In genomic region chr12:116130431-116130830, GRCh38 we compare ENCODE assay signal across 16 cellular contexts.
DNase-seq lines count a peak whose midpoint lies in the region; ATAC-seq, FAIRE-seq and TF ChIP-seq lines count a peak whose summit lies in the region.
"Had no signal": no experiment of that assay in that cellular context is flagged by ENCODE, and none has a peak within 500 bp of the region (broad histone marks: within the 10 kb centered on the region; RNA-seq: fewer than 3 reads in every experiment).

No MANE protein-coding gene starts in this region.

- intact Hi-C loops in K562 (cut with micrococcal nuclease) = no loop called here

- H3K4me3 ChIP-seq in K562 = no peak overlapping the region
- H3K4me3 ChIP-seq: SJCRH30 had no signal

- H3K9me1 ChIP-seq in K562 (ENCODE audit: control insufficient read depth, insufficient read depth, low read length) = no peaks in the 10 kb centered on the region

- in situ Hi-C loops in K562 (cut with MboI) = no loop called here

- peaks cover 100% of the 10 kb centered on the region for H3K79me2 ChIP-seq in K562 (ENCODE audit: control insufficient read depth, insufficient read depth, low read length)

- H3K9ac ChIP-seq in K562 (ENCODE audit: insufficient read depth in 1 of 2, low read depth in 2 of 2, low read length in 2 of 2) = no peak overlapping the region

- no TSS peak for BruUV-seq in K562 (replicated peaks; lab: Mats Ljungman, UMichigan)

- H3K4me2 ChIP-seq in K562 (ENCODE audit: insufficient read depth, low read length) = no peak overlapping the region; the same call in 1 of the 2 replicates

- no peak overlapping the region for H3K27ac ChIP-seq in K562 (ENCODE audit: extremely low read depth, low read depth, low read length)
- H3K27ac ChIP-seq: C4-2B had no signal

- no peak overlapping the region for H2AFZ ChIP-seq in K562 (ENCODE audit: low read depth, low read length)

- 7% methylated on average over 1 of the region's 1 CpG for WGBS in K562 (ENCODE audit: insufficient coverage, low coverage, missing lambda C conversion rate)

- FAIRE-seq in K562 (lab: Jason Lieb, UNC) = peak; percentile 40

- TF ChIP-seq CTCF in K562 (IDR thresholded peaks at IDR 0.05 in 2 of 3, conservative IDR thresholded peaks at IDR 0.05 in 1 of 3; ENCODE audit: insufficient read depth in 2 of 3, low read depth in 1 of 3, low read length in 3 of 3) = no peak

- no peak for TF ChIP-seq EP300 in K562 (IDR thresholded peaks at IDR 0.05; ENCODE audit: low read length)

- CTCF ChIA-PET in K562 (lab: Yijun Ruan, JAX; ENCODE audit: low intra/inter-chr PET ratio) = no interaction called here

- no peak for TF ChIP-seq RAD21 in K562 (CRISPR knock-in tag; conservative IDR thresholded peaks at IDR 0.05 in 1 of 2, IDR thresholded peaks at IDR 0.05 in 1 of 2)

- no peaks in the 10 kb centered on the region for H3K9me3 ChIP-seq in K562 (replicated peaks; ENCODE audit: control insufficient read depth, insufficient read depth, low read depth, low read length)
- H3K9me3 ChIP-seq: SJCRH30 had no signal

- H3K27me3 ChIP-seq in K562 (ENCODE audit: control insufficient read depth in 2 of 2, insufficient read depth in 2 of 2, low read length in 2 of 2) = no peaks in the 10 kb centered on the region
- H3K27me3 ChIP-seq: SJCRH30 had no signal

- H4K20me1 ChIP-seq in K562 (replicated peaks; ENCODE audit: control insufficient read depth, insufficient read depth, low read length) = peaks cover 23% of the 10 kb centered on the region; the same call in 1 of the 2 replicates

- no peaks in the 10 kb centered on the region for H3K36me3 ChIP-seq in K562 (ENCODE audit: control insufficient read depth, insufficient read depth, low read length)
- H3K36me3 ChIP-seq: SJCRH30 had no signal

- no peak for TF ChIP-seq POLR2A in K562 (conservative IDR thresholded peaks at IDR 0.05)

- ATAC-seq in K562 (peak; percentile 17; the same call in 2 of the 3 replicates), HG02885 (IDR thresholded peaks at IDR 0.05; ENCODE audit: poor library complexity, unreplicated experiment) (no peak)
- ATAC-seq: naive thymus-derived CD8-positive, alpha-beta T cell; sciatic nerve had no signal

- H3K4me1 ChIP-seq in K562 (replicated peaks in 1 of 2; ENCODE audit: control insufficient read depth in 2 of 2, insufficient read depth in 2 of 2, low read length in 2 of 2) = peaks cover 12 to 25% of the 10 kb centered on the region in 2 experiments

- DNase-seq in Ammon's horn (ENCODE audit: low spot score) (peak; percentile 40), NCI-H1694 treated with DMSO at 0.1 percent for 48 hours (lab: John Stamatoyannopoulos, UW) (peak; percentile 38), K562 (ENCODE audit: extremely low read depth in 1 of 4, low spot score in 3 of 4) (peak in 1 of 4 experiments; percentile 31), medulla oblongata (ENCODE audit: extremely low spot score) (peak; percentile 40), iPS-NIHi7 (ENCODE audit: extremely low spot score) (no peak), ureter (ENCODE audit: low spot score) (no peak), NOMO-1 (lab: John Stamatoyannopoulos, UW; ENCODE audit: unreplicated experiment in 2 of 2) (no peak)
- DNase-seq: activated CD4-positive, CD25-positive, alpha-beta regulatory T cell; cortex of kidney; kidney glomerular epithelial cell; naive thymus-derived CD8-positive, alpha-beta T cell; NCI-H526 treated with DMSO at 0.1 percent for 48 hours had no signal

- POLR2A ChIA-PET in K562 (lab: Yijun Ruan, JAX) = interaction anchor here (0.6 to 1.7 kb wide), 3 partner anchors 12 to 473 kb away, joined by 3 to 10 read pairs (median 3); no protein-coding TSS in a partner anchor

TF ChIP-seq in K562, 482 proteins besides CTCF, POLR2A, EP300 and RAD21 (continues in another document):
- TF ChIP-seq NFIC (IDR thresholded peaks at IDR 0.05) = 0 out of 2 replicates have a peak, but pooled peaks have one; percentile 18
- no peak for TF ChIP-seq ZNF133 (CRISPR knock-in tag; IDR thresholded peaks at IDR 0.05)
- no peak for TF ChIP-seq ESRRB (CRISPR knock-in tag; IDR thresholded peaks at IDR 0.05; ENCODE audit: borderline replicate concordance)
- 0 out of 2 replicates have a peak, but pooled peaks have one; percentile 32 for TF ChIP-seq TEAD4 (IDR thresholded peaks at IDR 0.05; ENCODE audit: low read length)
- TF ChIP-seq TEAD4 (CRISPR knock-in tag; IDR thresholded peaks at IDR 0.05; ENCODE audit: borderline replicate concordance) = no peak
- TF ChIP-seq CBFA2T2 (conservative IDR thresholded peaks at IDR 0.05) = peak; percentile 43; the same call in 1 of the 2 replicates
- TF ChIP-seq TAF7 (tag; IDR thresholded peaks at IDR 0.05) = no peak
- 0 out of 2 replicates have a peak, but pooled peaks have one; percentile 15 for TF ChIP-seq ETV1 (tag; conservative IDR thresholded peaks at IDR 0.05; ENCODE audit: low read depth)
- 0 out of 2 replicates have a peak, but pooled peaks have one; percentile 41 for TF ChIP-seq DPF2 (IDR thresholded peaks at IDR 0.05)
- TF ChIP-seq XRCC5 (IDR thresholded peaks at IDR 0.05; ENCODE audit: low read depth, low read length) = no peak
- no peak for TF ChIP-seq ARID3A (IDR thresholded peaks at IDR 0.05; ENCODE audit: borderline replicate concordance, low read depth, low read length)
- no peak for TF ChIP-seq KDM2B (CRISPR knock-in tag; IDR thresholded peaks at IDR 0.05)
- no peak for TF ChIP-seq NKRF (IDR thresholded peaks at IDR 0.05; ENCODE audit: borderline replicate concordance)
- TF ChIP-seq, protein P1, sequence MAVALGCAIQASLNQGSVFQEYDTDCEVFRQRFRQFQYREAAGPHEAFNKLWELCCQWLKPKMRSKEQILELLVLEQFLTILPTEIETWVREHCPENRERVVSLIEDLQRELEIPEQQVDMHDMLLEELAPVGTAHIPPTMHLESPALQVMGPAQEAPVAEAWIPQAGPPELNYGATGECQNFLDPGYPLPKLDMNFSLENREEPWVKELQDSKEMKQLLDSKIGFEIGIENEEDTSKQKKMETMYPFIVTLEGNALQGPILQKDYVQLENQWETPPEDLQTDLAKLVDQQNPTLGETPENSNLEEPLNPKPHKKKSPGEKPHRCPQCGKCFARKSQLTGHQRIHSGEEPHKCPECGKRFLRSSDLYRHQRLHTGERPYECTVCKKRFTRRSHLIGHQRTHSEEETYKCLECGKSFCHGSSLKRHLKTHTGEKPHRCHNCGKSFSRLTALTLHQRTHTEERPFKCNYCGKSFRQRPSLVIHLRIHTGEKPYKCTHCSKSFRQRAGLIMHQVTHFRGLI (CRISPR knock-in tag; IDR thresholded peaks at IDR 0.05) = no peak
- TF ChIP-seq ERF (CRISPR knock-in tag; IDR thresholded peaks at IDR 0.05) = no peak
- TF ChIP-seq FOXK2 (conservative IDR thresholded peaks at IDR 0.05 in 1 of 2, IDR thresholded peaks at IDR 0.05 in 1 of 2; ENCODE audit: low read depth in 2 of 2) = no peak
- TF ChIP-seq SOX6 (IDR thresholded peaks at IDR 0.05) = 0 out of 2 replicates have a peak, but pooled peaks have one; percentile 25
- no peak for TF ChIP-seq GTF2F1 (IDR thresholded peaks at IDR 0.05; ENCODE audit: low read depth, low read length)
- TF ChIP-seq ZNF280A (IDR thresholded peaks at IDR 0.05; ENCODE audit: low read depth, partially characterized antibody) = no peak
- no peak for TF ChIP-seq MEF2D (tag; conservative IDR thresholded peaks at IDR 0.05; ENCODE audit: low read depth)
- TF ChIP-seq MTA1 (IDR thresholded peaks at IDR 0.05; ENCODE audit: borderline replicate concordance) = no peak
- TF ChIP-seq KDM1A (IDR thresholded peaks at IDR 0.05) = peak; percentile 16 to 47; a peak in 1 of 4 replicates
- TF ChIP-seq PYGO2 (tag; IDR thresholded peaks at IDR 0.05) = no peak
- TF ChIP-seq NFRKB (IDR thresholded peaks at IDR 0.05; ENCODE audit: low read depth) = no peak
- no peak for TF ChIP-seq ZNF324 (CRISPR knock-in tag; IDR thresholded peaks at IDR 0.05)

Comparison
In these comparisons a context has a peak if more than half of its experiments do, and no peak if none do; other contexts are left out.
1. DNase-seq: peak in Ammon's horn (single experiment), NCI-H1694 treated with DMSO at 0.1 percent for 48 hours (single experiment) and medulla oblongata (single experiment); none in iPS-NIHi7 (single experiment), ureter (single experiment) and NOMO-1 (0 of 2).